32 cellular contexts compared by ENCODE assay signal in the genomic region with DNA sequence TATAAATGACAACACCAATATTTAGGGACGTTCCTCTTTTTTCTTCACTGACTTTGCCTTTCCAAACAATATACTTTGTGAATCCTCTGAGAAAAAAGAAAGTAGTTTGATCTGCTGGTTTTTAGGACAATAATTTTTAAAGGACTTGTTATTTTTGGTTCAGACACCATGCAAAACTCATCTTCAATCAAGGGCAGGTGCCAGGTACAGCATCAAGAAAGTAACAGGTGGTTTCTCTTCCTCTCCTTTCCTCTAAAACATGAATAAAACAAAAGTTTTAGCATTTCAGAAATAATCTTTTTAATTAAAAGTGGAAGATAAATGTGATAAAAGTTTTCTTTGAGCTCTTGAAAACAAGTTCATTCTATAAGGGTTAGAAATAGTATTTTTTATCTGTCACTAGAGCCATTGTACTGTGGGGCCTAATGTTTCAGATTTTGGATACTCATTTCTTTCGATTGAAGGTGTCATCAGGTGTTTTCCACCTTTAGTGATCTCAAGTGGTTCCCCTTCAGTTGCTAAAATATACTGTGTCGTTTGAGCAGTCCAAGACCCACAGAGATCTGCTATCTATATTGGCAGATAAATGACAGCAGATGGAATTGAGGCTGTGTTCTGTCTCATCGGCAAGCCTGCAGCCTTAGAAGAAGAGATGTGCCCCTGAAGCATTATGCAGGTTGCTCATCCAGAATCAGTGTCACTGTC.
"Had no signal": no experiment of that assay in that cellular context is flagged by ENCODE, and none has a peak within 500 bp of the region (broad histone marks: within the 10 kb centered on the region; RNA-seq: fewer than 3 reads in every experiment).

No MANE protein-coding gene starts in this region.

- H3K27me3 Mint-ChIP-seq: dendritic cell treated with granulocyte-macrophage colony-stimulating factor and Interleukin-4, amounts not matched to agents 40 ng/mL and 50 ng/mL, for 4 days; progenitor cell of endocrine pancreas had no signal

- H3K4me3 ChIP-seq: gastrocnemius medialis, heart left ventricle, hepatocyte, lung, mucosa of descending colon, neural progenitor cell, right atrium auricular region, smooth muscle cell, stomach, thyroid gland, vagina had no signal

- H3K4me2 ChIP-seq: hepatocyte, neural progenitor cell, smooth muscle cell had no signal

- DNase-seq: effector CD8-positive, alpha-beta T cell; endodermal cell; foreskin fibroblast; gastrocnemius medialis; heart left ventricle; kidney; mesenchymal stem cell; mucosa of descending colon; naive thymus-derived CD4-positive, alpha-beta T cell; stimulated activated CD4-positive, alpha-beta T cell treated with anti-CD3 and anti-CD28 coated beads, Interleukin-12 subunit alpha, Interleukin-12 subunit beta, amount 100 ng/mL, for 4 hours; stimulated activated CD4-positive, alpha-beta T cell treated with anti-CD3 and anti-CD28 coated beads, Interleukin-1b, Interleukin-23, amount 100 ng/mL, for 48 hours; stimulated activated CD4-positive, alpha-beta T cell treated with anti-CD3 and anti-CD28 coated beads, Interleukin-4, amount 100 ng/mL, for 1 hour; stimulated activated CD8-positive, alpha-beta memory T cell treated with anti-CD3 and anti-CD28 coated beads, Interleukin-4, amount 100 ng/mL, for 48 hours; stimulated activated naive CD4-positive, alpha-beta T cell treated with Interleukin-2 at 50 U/mL for 16 hours; stomach; thyroid gland; trophoblast cell had no signal

- H3K4me3 Mint-ChIP-seq: dendritic cell treated with granulocyte-macrophage colony-stimulating factor and Interleukin-4, amounts not matched to agents 40 ng/mL and 50 ng/mL, for 4 days; endodermal cell; mesothelial cell of epicardium; naive thymus-derived CD4-positive, alpha-beta T cell; nephron; neural progenitor cell had no signal

- H3K9me3 ChIP-seq: gastrocnemius medialis, heart left ventricle, mucosa of descending colon, right atrium auricular region, stomach, thyroid gland, vagina had no signal

- H3K4me1 ChIP-seq: heart left ventricle, neural progenitor cell, parathyroid adenoma, right atrium auricular region, thyroid gland, vagina had no signal

- H3K27me3 ChIP-seq: gastrocnemius medialis, heart left ventricle, hepatocyte, neural progenitor cell, right atrium auricular region, stomach, thyroid gland, vagina had no signal

- ATAC-seq: esophagus mucosa; gastrocnemius medialis; heart left ventricle; left lobe of liver; mucosa of descending colon; naive thymus-derived CD4-positive, alpha-beta T cell; sciatic nerve had no signal

- H3K9ac ChIP-seq: neural progenitor cell, parathyroid adenoma had no signal

- H3K79me2 ChIP-seq: hepatocyte had no signal

- H3K36me3 Mint-ChIP-seq: naive thymus-derived CD4-positive, alpha-beta T cell; neural progenitor cell had no signal

- H3K36me3 ChIP-seq: gastrocnemius medialis, heart left ventricle, neural progenitor cell, right atrium auricular region, stomach, thyroid gland, vagina had no signal

- H3K9me3 Mint-ChIP-seq: dendritic cell treated with granulocyte-macrophage colony-stimulating factor and Interleukin-4, amounts not matched to agents 40 ng/mL and 50 ng/mL, for 4 days; mesothelial cell of epicardium; nephron had no signal

- H2AFZ ChIP-seq: hepatocyte, neural progenitor cell, parathyroid adenoma had no signal

- H3K4me1 Mint-ChIP-seq: naive thymus-derived CD4-positive, alpha-beta T cell; nephron; neural progenitor cell had no signal

- H3K27ac ChIP-seq: epithelial cell of prostate, gastrocnemius medialis, heart left ventricle, hepatocyte, neural progenitor cell, parathyroid adenoma, right atrium auricular region, stomach, thyroid gland, vagina had no signal

- H3K27ac Mint-ChIP-seq: dendritic cell treated with granulocyte-macrophage colony-stimulating factor and Interleukin-4, amounts not matched to agents 40 ng/mL and 50 ng/mL, for 4 days; endodermal cell; mesothelial cell of epicardium; naive thymus-derived CD4-positive, alpha-beta T cell; nephron; neural progenitor cell; progenitor cell of endocrine pancreas had no signal
